ENCODE assay signal across 11 cellular contexts in the genomic region with DNA sequence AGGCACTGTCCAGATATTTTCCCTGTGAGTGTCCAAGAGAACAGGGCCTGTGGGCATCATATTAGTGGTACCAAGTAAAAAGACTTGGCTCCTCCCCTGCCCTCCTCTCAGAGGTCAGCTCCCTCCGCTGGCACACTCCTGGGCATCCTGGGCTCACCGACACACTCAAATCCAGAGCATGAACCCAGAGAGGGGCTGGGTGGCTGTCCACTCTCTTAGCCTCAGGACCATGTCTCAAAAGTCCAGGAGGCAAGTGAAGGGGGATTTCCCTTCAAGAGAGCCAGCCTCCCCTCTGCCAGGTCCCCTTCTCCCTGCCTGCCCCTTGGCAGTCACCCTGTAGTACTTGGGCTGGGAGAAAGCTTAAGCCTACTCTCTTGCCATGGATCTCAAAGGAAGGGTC. TPM values are rescaled to one million over a fixed set of nuclear protein-coding genes. Genes with fewer than 3 reads are reported as not detected.
DNase-seq lines count a peak whose midpoint lies in the region; ATAC-seq, FAIRE-seq and TF ChIP-seq lines count a peak whose summit lies in the region.
"Had no signal": no experiment of that assay in that cellular context is flagged by ENCODE, and none has a peak within 500 bp of the region (broad histone marks: within the 10 kb centered on the region; RNA-seq: fewer than 3 reads in every experiment).

No MANE protein-coding gene starts in this region.

- H3K27ac ChIP-seq in AG04450 (ENCODE audit: low read depth, low read length) (peak overlapping the region; percentile 31), OCI-LY3 (ENCODE audit: low read length) (peak overlapping the region; percentile 15; the same call in 1 of the 2 replicates), dorsolateral prefrontal cortex (peak overlapping the region in 58 of 59 donors; percentile 2 to 98 (median 94)), neural progenitor cell (peak overlapping the region; percentile 79), small intestine (ENCODE audit: low read depth in 1 of 2, low read length in 1 of 2) (peak overlapping the region in 1 of 2 donors; percentile 98)

- no peak overlapping the region for H3K27ac Mint-ChIP-seq in neural progenitor cell

- no peak overlapping the region for H3K4me2 ChIP-seq in OCI-LY3 (ENCODE audit: low read length)
- H3K4me2 ChIP-seq in neural progenitor cell: no peak overlapping the region

- no peaks in the 10 kb centered on the region for H4K20me1 ChIP-seq in OCI-LY3 (ENCODE audit: insufficient read depth, low read length)
- peaks cover 57% of the 10 kb centered on the region for H4K20me1 ChIP-seq in neural progenitor cell (ENCODE audit: low read depth)

- H3K9me3 ChIP-seq in AG04450 (ENCODE audit: control insufficient read depth, insufficient read depth, low read length): no peaks in the 10 kb centered on the region; the same call in 1 of the 2 replicates
- H3K9me3 ChIP-seq in OCI-LY3 (ENCODE audit: insufficient read depth, low read length): no peaks in the 10 kb centered on the region
- H3K9me3 ChIP-seq in neural progenitor cell (ENCODE audit: low read depth): no peaks in the 10 kb centered on the region
- no peaks in the 10 kb centered on the region for H3K9me3 ChIP-seq in small intestine (ENCODE audit: control insufficient read depth, low read depth)

- POLR2A ChIA-PET in AG04450 (lab: Yijun Ruan, JAX): no interaction called here

- H3K9me3 Mint-ChIP-seq in neural progenitor cell: no peaks in the 10 kb centered on the region

- no peak for FAIRE-seq in small intestine (lab: Jason Lieb, UNC)

- H3K79me2 ChIP-seq in OCI-LY3 (ENCODE audit: low read length): 0 out of 2 replicates have a peak, but pooled peaks cover 3% of the 10 kb centered on the region
- peaks cover 91% of the 10 kb centered on the region for H3K79me2 ChIP-seq in neural progenitor cell (ENCODE audit: low read depth)

- H3K9ac ChIP-seq in OCI-LY3 (ENCODE audit: low read length) (no peak overlapping the region), neural progenitor cell (no peak overlapping the region)

- no peak overlapping the region for H3K4me3 ChIP-seq in AG04450 (ENCODE audit: low read depth, low read length)
- H3K4me3 ChIP-seq in OCI-LY3 (ENCODE audit: low read length): no peak overlapping the region
- peak overlapping the region in 3 of 59 donors; percentile 16 to 20 (median 17) for H3K4me3 ChIP-seq in dorsolateral prefrontal cortex
- no peak overlapping the region for H3K4me3 ChIP-seq in neural progenitor cell
- no peak overlapping the region for H3K4me3 ChIP-seq in small intestine (ENCODE audit: low read depth in 1 of 2, low read length in 2 of 2)

- no peaks in the 10 kb centered on the region for H3K36me3 Mint-ChIP-seq in neural progenitor cell

- DNase-seq in AG04450 (ENCODE audit: low read depth, low spot score) (no peak), dorsolateral prefrontal cortex (no peak), neural progenitor cell (ENCODE audit: low spot score) (no peak), COLO829 (ENCODE audit: low spot score) (no peak), NCI-H2171 (lab: John Stamatoyannopoulos, UW) (no peak), small intestine (no peak)
- DNase-seq: activated CD8-positive, alpha-beta memory T cell treated with anti-CD3 and anti-CD28 coated beads, Interleukin-2, amount 50 U/mL, for 4 hours; EL had no signal

- TF ChIP-seq CTCF in AG04450 (IDR thresholded peaks at IDR 0.05; ENCODE audit: low read depth, low read length) (no peak), OCI-LY3 (IDR thresholded peaks at IDR 0.05; ENCODE audit: low read depth, low read length) (no peak), dorsolateral prefrontal cortex (IDR thresholded peaks at IDR 0.05 in 54 of 56, conservative IDR thresholded peaks at IDR 0.05 in 2 of 56; ENCODE audit: low read depth in 1 of 56, partially characterized antibody in 56 of 56) (no peak), neural progenitor cell (IDR thresholded peaks at IDR 0.05) (no peak)

- 78 to 97% (median 96%) methylated on average over 2 of the region's 2 CpGs for WGBS in small intestine, 3 donors

- peaks cover 49% of the 10 kb centered on the region for H3K4me1 ChIP-seq in OCI-LY3 (ENCODE audit: low read length)
- H3K4me1 ChIP-seq in neural progenitor cell: peaks cover 97% of the 10 kb centered on the region
- peaks cover 29 to 48% of the 10 kb centered on the region in 2 donors for H3K4me1 ChIP-seq in small intestine (ENCODE audit: control insufficient read depth in 2 of 2, insufficient read depth in 1 of 2, low read depth in 1 of 2, low read length in 1 of 2)

- H3K36me3 ChIP-seq in OCI-LY3 (replicated peaks; ENCODE audit: low read depth, low read length) (no peaks in the 10 kb centered on the region), neural progenitor cell (no peaks in the 10 kb centered on the region), small intestine (ENCODE audit: control insufficient read depth in 2 of 2, insufficient read depth in 2 of 2, low read length in 2 of 2) (no peaks in the 10 kb centered on the region)

- CTCF ChIA-PET in AG04450 (lab: Charles Lee): interaction anchor here (0.8 kb wide), 1 partner anchor 15 kb away, joined by 3 read pairs; no protein-coding TSS in a partner anchor

- H3K27me3 ChIP-seq in AG04450 (ENCODE audit: control insufficient read depth, insufficient read depth, low read length) (no peaks in the 10 kb centered on the region), OCI-LY3 (ENCODE audit: low read depth, low read length) (no peaks in the 10 kb centered on the region), dorsolateral prefrontal cortex (no peaks in the 10 kb centered on the region), neural progenitor cell (no peaks in the 10 kb centered on the region), small intestine (ENCODE audit: control insufficient read depth in 2 of 2, insufficient read depth in 2 of 2, low read length in 2 of 2) (no peaks in the 10 kb centered on the region)

- H2AFZ ChIP-seq in OCI-LY3 (ENCODE audit: low read depth, low read length) (no peak overlapping the region), neural progenitor cell (replicated peaks) (no peak overlapping the region)

- no peak overlapping the region for H3K4me3 Mint-ChIP-seq in neural progenitor cell

- peaks cover 87% of the 10 kb centered on the region for H3K4me1 Mint-ChIP-seq in neural progenitor cell

- no peak for ATAC-seq in GM21737 (IDR thresholded peaks at IDR 0.05; ENCODE audit: unreplicated experiment)

- peaks cover 81% of the 10 kb centered on the region for H3F3A ChIP-seq in neural progenitor cell (ENCODE audit: low read depth)

- intact Hi-C loops in dorsolateral prefrontal cortex (cut with DNase I): no loop called here

- H3K27me3 Mint-ChIP-seq in neural progenitor cell (ENCODE audit: insufficient read depth, low read depth): peaks cover 6% of the 10 kb centered on the region

RNA-seq across cellular contexts. Expression of gene BCL9L, which starts 10.3 kb away (rescaled TPM):
- polyA plus RNA-seq in AG04450 (2011; rRNA removed) (2.5 and 5.7 TPM in 2 replicates), small intestine (10 to 100 TPM; 11.6 to 23.5 (median 14.3) TPM)
- 6.5 and 7.3 TPM in 2 replicates for polyA minus RNA-seq in AG04450 (2011; rRNA and poly(A)+ RNA removed)
- total RNA-seq in dorsolateral prefrontal cortex (10 to 100 TPM; 18.7 to 59.0 (median 28.4) TPM), neural progenitor cell (ENCODE audit: low replicate concordance) (3.0 and 7.2 TPM in 2 replicates)

RNA-seq across cellular contexts. Expression of gene CXCR5, which starts 31.7 kb away (rescaled TPM):
- polyA plus RNA-seq in AG04450 (2011; rRNA removed) (not detected in 2 replicates), small intestine (under 1 TPM; 0.22 to 0.61 (median 0.54) TPM)
- not detected in 2 replicates for polyA minus RNA-seq in AG04450 (2011; rRNA and poly(A)+ RNA removed)
- total RNA-seq in dorsolateral prefrontal cortex (not detected), neural progenitor cell (ENCODE audit: low replicate concordance) (not detected in 2 replicates)

RNA-seq across cellular contexts. Expression of gene UPK2, which starts 40.7 kb away (rescaled TPM):
- polyA plus RNA-seq in AG04450 (2011; rRNA removed): 0.20 TPM in 1 of 2 replicates, not detected in the other
- polyA minus RNA-seq in AG04450 (2011; rRNA and poly(A)+ RNA removed): not detected in 2 replicates
- 1 to 10 TPM in 3 of 120 experiments, under 1 TPM in 24, not detected in 93; 0.43 to 1.2 (median 0.59) TPM for total RNA-seq in dorsolateral prefrontal cortex
- total RNA-seq in neural progenitor cell (ENCODE audit: low replicate concordance): 0.43 TPM in 1 of 2 replicates, not detected in the other
- not detected for polyA plus RNA-seq in small intestine
- total RNA-seq: NCI-H460 had no signal

RNA-seq across cellular contexts. Expression of gene FOXR1, which starts 56.2 kb away (rescaled TPM):
- not detected in 2 replicates for polyA plus RNA-seq in AG04450 (2011; rRNA removed)
- polyA minus RNA-seq in AG04450 (2011; rRNA and poly(A)+ RNA removed): not detected in 2 replicates
- under 1 TPM in 1 of 120 experiments, not detected in 119; 0.44 TPM for total RNA-seq in dorsolateral prefrontal cortex
- not detected in 2 replicates for total RNA-seq in neural progenitor cell (ENCODE audit: low replicate concordance)
- not detected for polyA plus RNA-seq in small intestine
- total RNA-seq: NCI-H460 had no signal
